Comparison of ENCODE assay signal across 13 cellular contexts in genomic region chr1:67393240-67393639, GRCh38. TPM values are rescaled to one million over a fixed set of nuclear protein-coding genes. Genes with fewer than 3 reads are reported as not detected.
DNase-seq lines count a peak whose midpoint lies in the region; ATAC-seq and TF ChIP-seq lines count a peak whose summit lies in the region.
"Had no signal": no experiment of that assay in that cellular context is flagged by ENCODE, and none has a peak within 500 bp of the region (broad histone marks: within the 10 kb centered on the region; RNA-seq: fewer than 3 reads in every experiment).

No MANE protein-coding gene starts in this region.

- no peaks in the 10 kb centered on the region for H3K9me3 Mint-ChIP-seq in immature natural killer cell
- H3K9me3 Mint-ChIP-seq: activated T-cell treated with anti-CD3 and anti-CD28 coated beads, Interleukin-2, amount 50 U/mL, for 72 hours had no signal

- no peaks in the 10 kb centered on the region for H3K27me3 ChIP-seq in body of pancreas
- H3K27me3 ChIP-seq: testis had no signal

- H3K4me1 ChIP-seq in body of pancreas: peaks cover 13% of the 10 kb centered on the region
- H3K4me1 ChIP-seq: testis had no signal

- no peak for TF ChIP-seq POLR2A in body of pancreas (IDR thresholded peaks at IDR 0.05)

- H3K36me3 Mint-ChIP-seq in immature natural killer cell: peaks cover 14 to 52% (median 35%) of the 10 kb centered on the region in 3 donors

- peak overlapping the region; percentile 35 to 80 (median 66) for H3K27ac Mint-ChIP-seq in immature natural killer cell

- peak overlapping the region in 3 of 5 donors; percentile 29 to 44 (median 43) for H3K4me3 Mint-ChIP-seq in immature natural killer cell
- H3K4me3 Mint-ChIP-seq: activated T-cell treated with anti-CD3 and anti-CD28 coated beads, Interleukin-2, amount 50 U/mL, for 72 hours had no signal

- peaks cover 0 to 3% (median 0%) of the 10 kb centered on the region in 3 donors for H3K27me3 Mint-ChIP-seq in immature natural killer cell (ENCODE audit: low read depth in 3 of 3)

- peak in 1 of 7 experiments; percentile 10 for TF ChIP-seq CTCF in body of pancreas (IDR thresholded peaks at IDR 0.05)

- peak overlapping the region in 3 of 4 donors; percentile 30 to 61 (median 58) for H3K27ac ChIP-seq in body of pancreas
- H3K27ac ChIP-seq: HL-60, testis had no signal

- no peaks in the 10 kb centered on the region for H3K36me3 ChIP-seq in body of pancreas (replicated peaks in 1 of 2; ENCODE audit: insufficient read depth in 1 of 2, low read depth in 2 of 2)

- ATAC-seq in body of pancreas (peak; percentile 85), sciatic nerve (peak; percentile 39), GM19397 (IDR thresholded peaks at IDR 0.05; ENCODE audit: unreplicated experiment) (no peak)
- ATAC-seq: activated T-cell treated with anti-CD3 and anti-CD28 coated beads, Interleukin-2, amount 50 U/mL, for 72 hours had no signal

- intact Hi-C loops in body of pancreas (cut with DNase I): no loop called here
- intact Hi-C loops in sciatic nerve (cut with DNase I): no loop called here

- H3K9me3 ChIP-seq in body of pancreas: no peaks in the 10 kb centered on the region
- H3K9me3 ChIP-seq: testis had no signal

- WGBS in body of pancreas, 2 donors: 25 to 41% methylated on average over 9 to 12 of the region's 12 CpGs

- peaks cover 0 to 10% of the 10 kb centered on the region in 2 donors for H3K4me1 Mint-ChIP-seq in immature natural killer cell

- DNase-seq in NCI-H1092 (lab: John Stamatoyannopoulos, UW): peak; percentile 35
- peak; percentile 61 to 84 (median 78) for DNase-seq in body of pancreas
- DNase-seq in immature natural killer cell: peak; percentile 21 to 36 (median 22)
- DNase-seq in sciatic nerve (ENCODE audit: low spot score): no peak
- no peak for DNase-seq in dermis blood vessel endothelial cell
- DNase-seq in stimulated activated CD4-positive, alpha-beta T cell treated with anti-CD3 and anti-CD28 coated beads, Interleukin-1b, Interleukin-23, amount 100 ng/mL, for 48 hours: no peak
- no peak for DNase-seq in stimulated activated CD4-positive, alpha-beta T cell treated with anti-CD3 and anti-CD28 coated beads, Interleukin-4, amount 100 ng/mL, for 1 hour
- DNase-seq: activated CD4-positive, alpha-beta T cell treated with anti-CD3 and anti-CD28 coated beads for 4 hours; activated T-cell treated with anti-CD3 and anti-CD28 coated beads, Interleukin-2, amount 50 U/mL, for 72 hours; NCI-H187; testis had no signal

- no peak overlapping the region for H3K4me3 ChIP-seq in body of pancreas
- H3K4me3 ChIP-seq: testis had no signal

RNA-seq across cellular contexts. Expression of gene SERBP1, which starts 37.0 kb away (rescaled TPM):
- total RNA-seq in body of pancreas (100 to 1,000 TPM in 1 of 2 donors, 10 to 100 TPM in 1; 77.5 to 123 TPM), sciatic nerve (152 TPM), dermis blood vessel endothelial cell (250 and 428 TPM in 2 replicates)
- 100 to 1,000 TPM in 2 of 3 donors, 10 to 100 TPM in 1; 92.1 to 162 (median 125) TPM for polyA plus RNA-seq in immature natural killer cell

Comparison
In these comparisons a context has a peak if more than half of its experiments do, and no peak if none do; other contexts are left out.
1. DNase-seq: peak in NCI-H1092 (single experiment), body of pancreas (4 of 4) and immature natural killer cell (3 of 3); none in sciatic nerve (single experiment), dermis blood vessel endothelial cell (single experiment), stimulated activated CD4-positive, alpha-beta T cell treated with anti-CD3 and anti-CD28 coated beads, Interleukin-1b, Interleukin-23, amount 100 ng/mL, for 48 hours (single experiment) and stimulated activated CD4-positive, alpha-beta T cell treated with anti-CD3 and anti-CD28 coated beads, Interleukin-4, amount 100 ng/mL, for 1 hour (single experiment).